8 cellular contexts compared by ENCODE assay signal in the genomic region with DNA sequence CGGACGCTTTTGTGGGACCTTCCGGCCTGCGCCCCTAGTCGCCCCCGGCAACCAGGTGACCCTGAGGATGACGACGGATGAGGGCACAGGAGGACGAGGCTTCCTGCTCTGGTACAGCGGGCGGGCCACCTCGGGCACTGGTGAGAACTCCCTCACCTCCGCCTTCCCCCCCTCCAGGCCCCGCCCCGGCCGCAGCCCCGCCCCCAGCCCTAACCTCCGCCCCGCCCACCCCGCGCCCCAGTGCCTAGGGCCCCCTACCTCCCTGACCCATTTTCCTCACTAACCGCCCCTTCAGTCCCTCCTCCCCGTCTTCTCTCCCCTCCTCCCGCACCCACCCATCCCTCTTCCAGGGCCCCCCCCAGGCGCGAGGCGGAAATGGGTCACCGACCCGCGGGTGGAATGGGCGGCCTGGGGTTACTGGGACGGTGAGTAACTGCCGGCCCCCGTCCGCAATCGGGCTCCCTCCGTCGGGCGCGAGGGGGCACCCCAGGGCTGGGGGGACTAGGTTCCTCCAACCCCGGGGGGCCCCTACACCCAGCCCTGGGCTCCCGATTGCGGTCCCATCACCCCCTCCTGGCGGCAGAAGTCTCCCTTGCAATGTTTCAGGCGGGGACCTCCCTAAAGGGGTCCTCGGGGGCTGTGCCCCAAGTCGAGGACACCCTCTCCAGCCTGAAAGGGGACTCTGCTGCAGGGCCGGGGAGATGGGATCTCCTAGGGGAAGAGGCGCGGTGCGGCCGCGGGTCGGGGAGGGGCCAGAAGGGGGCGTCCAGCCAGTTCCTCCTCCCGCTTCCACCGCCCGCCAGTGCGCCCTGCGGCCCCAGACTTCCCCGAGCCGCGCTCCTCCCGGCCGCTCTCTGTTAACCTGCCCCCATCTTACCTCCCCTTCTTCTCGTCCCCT. TPM values are rescaled to one million over a fixed set of nuclear protein-coding genes. Genes with fewer than 3 reads are reported as not detected.
DNase-seq lines count a peak whose midpoint lies in the region; ATAC-seq and TF ChIP-seq lines count a peak whose summit lies in the region.

No MANE protein-coding gene starts in this region.

- H3K4me3 Mint-ChIP-seq in WTC11 = peak overlapping the region; percentile 87

- peak; percentile 82 for DNase-seq in D341Med (ENCODE audit: low spot score)
- DNase-seq in NCI-H2081 treated with DMSO at 0.1 percent for 48 hours (lab: John Stamatoyannopoulos, UW) = peak; percentile 3
- DNase-seq in WTC11 (ENCODE audit: low spot score) = peak; percentile 90
- DNase-seq in central memory CD4-positive, alpha-beta T cell = peak; percentile 57
- DNase-seq in left colon = peak; percentile 79 to 83
- peak; percentile 58 to 69 for DNase-seq in stimulated activated CD4-positive, alpha-beta T cell treated with anti-CD3 and anti-CD28 coated beads, Interleukin-4, amount 100 ng/mL, for 4 hours
- no peak for DNase-seq in T1000 (lab: John Stamatoyannopoulos, UW)

- peak overlapping the region; percentile 96 for H3K27ac Mint-ChIP-seq in WTC11

- peaks cover 13% of the 10 kb centered on the region for H3K27me3 Mint-ChIP-seq in WTC11 (ENCODE audit: low read depth)

- ATAC-seq in GM21737 (IDR thresholded peaks at IDR 0.05; ENCODE audit: unreplicated experiment) = peak; percentile 46
- peak; percentile 71 for ATAC-seq in WTC11
- ATAC-seq in left colon = peak; percentile 78

- peak; percentile 48; the same call in 1 of the 2 replicates for TF ChIP-seq CTCF in WTC11 (IDR thresholded peaks at IDR 0.05)

- intact Hi-C loops in left colon (cut with DNase I, micrococcal nuclease) = no loop called here

- CTCF ChIA-PET in WTC11 (lab: Charles Lee) = interaction anchor here (0.6 to 5.8 kb wide), 22 partner anchors 8 to 125 kb away, joined by 3 to 67 read pairs (median 4); a partner anchor contains a TSS

- POLR2A ChIA-PET in WTC11 (lab: Charles Lee) = interaction anchor here (0.5 to 3.0 kb wide), 10 partner anchors 8 to 1133 kb away, joined by 3 to 60 read pairs (median 6); a partner anchor contains a TSS

- peaks cover 8% of the 10 kb centered on the region for H3K36me3 Mint-ChIP-seq in WTC11

- peaks cover 43% of the 10 kb centered on the region for H3K4me1 Mint-ChIP-seq in WTC11

- no peaks in the 10 kb centered on the region for H3K9me3 Mint-ChIP-seq in WTC11

TF ChIP-seq in WTC11, 78 proteins besides CTCF, POLR2A, EP300 and RAD21 (continues in another document):
- TF ChIP-seq SP1 (CRISPR knock-in tag; conservative IDR thresholded peaks at IDR 0.05) (0 out of 2 replicates have a peak, but pooled peaks have one; percentile 26), HMGA2 (CRISPR knock-in tag; IDR thresholded peaks at IDR 0.05) (no peak), JUN (CRISPR knock-in tag; IDR thresholded peaks at IDR 0.05) (no peak), CREM (CRISPR knock-in tag; IDR thresholded peaks at IDR 0.05) (no peak), ZBTB21 (CRISPR knock-in tag; IDR thresholded peaks at IDR 0.05; ENCODE audit: borderline replicate concordance) (no peak), ESRRA (CRISPR knock-in tag; IDR thresholded peaks at IDR 0.05; ENCODE audit: borderline replicate concordance) (no peak), ELF4 (CRISPR knock-in tag; IDR thresholded peaks at IDR 0.05; ENCODE audit: low read depth) (no peak), TEAD1 (CRISPR knock-in tag; IDR thresholded peaks at IDR 0.05) (no peak), ZNF423 (CRISPR knock-in tag; IDR thresholded peaks at IDR 0.05) (peak; percentile 88)
- TF ChIP-seq, protein P1, sequence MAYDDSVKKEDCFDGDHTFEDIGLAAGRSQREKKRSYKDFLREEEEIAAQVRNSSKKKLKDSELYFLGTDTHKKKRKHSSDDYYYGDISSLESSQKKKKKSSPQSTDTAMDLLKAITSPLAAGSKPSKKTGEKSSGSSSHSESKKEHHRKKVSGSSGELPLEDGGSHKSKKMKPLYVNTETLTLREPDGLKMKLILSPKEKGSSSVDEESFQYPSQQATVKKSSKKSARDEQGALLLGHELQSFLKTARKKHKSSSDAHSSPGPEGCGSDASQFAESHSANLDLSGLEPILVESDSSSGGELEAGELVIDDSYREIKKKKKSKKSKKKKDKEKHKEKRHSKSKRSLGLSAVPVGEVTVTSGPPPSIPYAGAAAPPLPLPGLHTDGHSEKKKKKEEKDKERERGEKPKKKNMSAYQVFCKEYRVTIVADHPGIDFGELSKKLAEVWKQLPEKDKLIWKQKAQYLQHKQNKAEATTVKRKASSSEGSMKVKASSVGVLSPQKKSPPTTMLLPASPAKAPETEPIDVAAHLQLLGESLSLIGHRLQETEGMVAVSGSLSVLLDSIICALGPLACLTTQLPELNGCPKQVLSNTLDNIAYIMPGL (CRISPR knock-in tag; IDR thresholded peaks at IDR 0.05) = peak; percentile 82
- TF ChIP-seq, protein P2, sequence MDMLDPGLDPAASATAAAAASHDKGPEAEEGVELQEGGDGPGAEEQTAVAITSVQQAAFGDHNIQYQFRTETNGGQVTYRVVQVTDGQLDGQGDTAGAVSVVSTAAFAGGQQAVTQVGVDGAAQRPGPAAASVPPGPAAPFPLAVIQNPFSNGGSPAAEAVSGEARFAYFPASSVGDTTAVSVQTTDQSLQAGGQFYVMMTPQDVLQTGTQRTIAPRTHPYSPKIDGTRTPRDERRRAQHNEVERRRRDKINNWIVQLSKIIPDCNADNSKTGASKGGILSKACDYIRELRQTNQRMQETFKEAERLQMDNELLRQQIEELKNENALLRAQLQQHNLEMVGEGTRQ (CRISPR knock-in tag; IDR thresholded peaks at IDR 0.05) = 0 out of 2 replicates have a peak, but pooled peaks have one; percentile 41
- TF ChIP-seq, protein P3, sequence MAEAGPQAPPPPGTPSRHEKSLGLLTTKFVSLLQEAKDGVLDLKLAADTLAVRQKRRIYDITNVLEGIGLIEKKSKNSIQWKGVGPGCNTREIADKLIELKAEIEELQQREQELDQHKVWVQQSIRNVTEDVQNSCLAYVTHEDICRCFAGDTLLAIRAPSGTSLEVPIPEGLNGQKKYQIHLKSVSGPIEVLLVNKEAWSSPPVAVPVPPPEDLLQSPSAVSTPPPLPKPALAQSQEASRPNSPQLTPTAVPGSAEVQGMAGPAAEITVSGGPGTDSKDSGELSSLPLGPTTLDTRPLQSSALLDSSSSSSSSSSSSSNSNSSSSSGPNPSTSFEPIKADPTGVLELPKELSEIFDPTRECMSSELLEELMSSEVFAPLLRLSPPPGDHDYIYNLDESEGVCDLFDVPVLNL (CRISPR knock-in tag; IDR thresholded peaks at IDR 0.05; ENCODE audit: borderline replicate concordance, low read depth) = no peak
- TF ChIP-seq, protein P4, sequence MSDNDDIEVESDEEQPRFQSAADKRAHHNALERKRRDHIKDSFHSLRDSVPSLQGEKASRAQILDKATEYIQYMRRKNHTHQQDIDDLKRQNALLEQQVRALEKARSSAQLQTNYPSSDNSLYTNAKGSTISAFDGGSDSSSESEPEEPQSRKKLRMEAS (CRISPR knock-in tag; IDR thresholded peaks at IDR 0.05) = peak; percentile 75
- TF ChIP-seq, protein P5, sequence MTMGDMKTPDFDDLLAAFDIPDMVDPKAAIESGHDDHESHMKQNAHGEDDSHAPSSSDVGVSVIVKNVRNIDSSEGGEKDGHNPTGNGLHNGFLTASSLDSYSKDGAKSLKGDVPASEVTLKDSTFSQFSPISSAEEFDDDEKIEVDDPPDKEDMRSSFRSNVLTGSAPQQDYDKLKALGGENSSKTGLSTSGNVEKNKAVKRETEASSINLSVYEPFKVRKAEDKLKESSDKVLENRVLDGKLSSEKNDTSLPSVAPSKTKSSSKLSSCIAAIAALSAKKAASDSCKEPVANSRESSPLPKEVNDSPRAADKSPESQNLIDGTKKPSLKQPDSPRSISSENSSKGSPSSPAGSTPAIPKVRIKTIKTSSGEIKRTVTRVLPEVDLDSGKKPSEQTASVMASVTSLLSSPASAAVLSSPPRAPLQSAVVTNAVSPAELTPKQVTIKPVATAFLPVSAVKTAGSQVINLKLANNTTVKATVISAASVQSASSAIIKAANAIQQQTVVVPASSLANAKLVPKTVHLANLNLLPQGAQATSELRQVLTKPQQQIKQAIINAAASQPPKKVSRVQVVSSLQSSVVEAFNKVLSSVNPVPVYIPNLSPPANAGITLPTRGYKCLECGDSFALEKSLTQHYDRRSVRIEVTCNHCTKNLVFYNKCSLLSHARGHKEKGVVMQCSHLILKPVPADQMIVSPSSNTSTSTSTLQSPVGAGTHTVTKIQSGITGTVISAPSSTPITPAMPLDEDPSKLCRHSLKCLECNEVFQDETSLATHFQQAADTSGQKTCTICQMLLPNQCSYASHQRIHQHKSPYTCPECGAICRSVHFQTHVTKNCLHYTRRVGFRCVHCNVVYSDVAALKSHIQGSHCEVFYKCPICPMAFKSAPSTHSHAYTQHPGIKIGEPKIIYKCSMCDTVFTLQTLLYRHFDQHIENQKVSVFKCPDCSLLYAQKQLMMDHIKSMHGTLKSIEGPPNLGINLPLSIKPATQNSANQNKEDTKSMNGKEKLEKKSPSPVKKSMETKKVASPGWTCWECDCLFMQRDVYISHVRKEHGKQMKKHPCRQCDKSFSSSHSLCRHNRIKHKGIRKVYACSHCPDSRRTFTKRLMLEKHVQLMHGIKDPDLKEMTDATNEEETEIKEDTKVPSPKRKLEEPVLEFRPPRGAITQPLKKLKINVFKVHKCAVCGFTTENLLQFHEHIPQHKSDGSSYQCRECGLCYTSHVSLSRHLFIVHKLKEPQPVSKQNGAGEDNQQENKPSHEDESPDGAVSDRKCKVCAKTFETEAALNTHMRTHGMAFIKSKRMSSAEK (CRISPR knock-in tag; IDR thresholded peaks at IDR 0.05; ENCODE audit: borderline replicate concordance) = no peak
- TF ChIP-seq, protein P6, sequence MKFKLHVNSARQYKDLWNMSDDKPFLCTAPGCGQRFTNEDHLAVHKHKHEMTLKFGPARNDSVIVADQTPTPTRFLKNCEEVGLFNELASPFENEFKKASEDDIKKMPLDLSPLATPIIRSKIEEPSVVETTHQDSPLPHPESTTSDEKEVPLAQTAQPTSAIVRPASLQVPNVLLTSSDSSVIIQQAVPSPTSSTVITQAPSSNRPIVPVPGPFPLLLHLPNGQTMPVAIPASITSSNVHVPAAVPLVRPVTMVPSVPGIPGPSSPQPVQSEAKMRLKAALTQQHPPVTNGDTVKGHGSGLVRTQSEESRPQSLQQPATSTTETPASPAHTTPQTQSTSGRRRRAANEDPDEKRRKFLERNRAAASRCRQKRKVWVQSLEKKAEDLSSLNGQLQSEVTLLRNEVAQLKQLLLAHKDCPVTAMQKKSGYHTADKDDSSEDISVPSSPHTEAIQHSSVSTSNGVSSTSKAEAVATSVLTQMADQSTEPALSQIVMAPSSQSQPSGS (CRISPR knock-in tag; IDR thresholded peaks at IDR 0.05; ENCODE audit: borderline replicate concordance, low read depth) = no peak

RNA-seq across cellular contexts. Expression of a gene that starts 2.2 kb away (rescaled TPM):
- total RNA-seq in WTC11 (2021) (53.5 to 74.8 TPM (median 70.4 TPM) in 3 replicates), left colon (10 to 100 TPM in 1 of 2 donors, 1 to 10 TPM in 1; 8.1 to 15.4 TPM)

RNA-seq across cellular contexts. Expression of a gene that starts 8.0 kb away (rescaled TPM):
- 21.9 to 22.4 TPM (median 22.0 TPM) in 3 replicates for total RNA-seq in WTC11 (2021)
- total RNA-seq in left colon = 10 to 100 TPM; 15.3 to 18.6 TPM

RNA-seq across cellular contexts. Expression of a gene that starts 18.2 kb away (rescaled TPM):
- 0.70 to 1.3 TPM (median 0.94 TPM) in 3 replicates for total RNA-seq in WTC11 (2021)
- total RNA-seq in left colon = under 1 TPM; 0.34 to 0.58 TPM

RNA-seq across cellular contexts. Expression of a gene that starts 18.4 kb away (rescaled TPM):
- 52.0 to 59.6 TPM (median 56.7 TPM) in 3 replicates for total RNA-seq in WTC11 (2021)
- total RNA-seq in left colon = 10 to 100 TPM; 66.4 to 69.0 TPM

RNA-seq across cellular contexts. Expression of a gene that starts 30.6 kb away (rescaled TPM):
- total RNA-seq in WTC11 (2021) (9.3 to 11.7 TPM (median 9.7 TPM) in 3 replicates), left colon (1 to 10 TPM; 1.1 TPM)
